Comparison of ENCODE assay signal across 21 cellular contexts in genomic region chr13:39822437-39822836, GRCh38.
"Had no signal": no experiment of that assay in that cellular context is flagged by ENCODE, and none has a peak within 500 bp of the region (broad histone marks: within the 10 kb centered on the region; RNA-seq: fewer than 3 reads in every experiment).

No MANE protein-coding gene starts in this region.

- ATAC-seq: left cardiac atrium, psoas muscle, right cardiac atrium had no signal

- DNase-seq: activated CD4-positive, alpha-beta T cell treated with anti-CD3 and anti-CD28 coated beads, Interleukin-2, amount 10 ng/mL, durations not matched to agents 7 days and 5 days; activated CD8-positive, alpha-beta memory T cell treated with anti-CD3 and anti-CD28 coated beads for 24 hours; activated CD8-positive, alpha-beta memory T cell treated with anti-CD3 and anti-CD28 coated beads, Interleukin-2, amount 50 U/mL, for 48 hours; adrenal gland; dermis blood vessel endothelial cell; effector memory CD4-positive, alpha-beta T cell; foreskin fibroblast; left cardiac atrium; mesendoderm; ovary; psoas muscle; right cardiac atrium; small intestine; stimulated activated CD4-positive, alpha-beta T cell treated with anti-CD3 and anti-CD28 coated beads, Interleukin-15, amount 100 ng/mL, for 24 hours; stimulated activated CD4-positive, alpha-beta T cell treated with anti-CD3 and anti-CD28 coated beads, Interleukin-2, amount 100 ng/mL, for 48 hours; stomach; T-helper 17 cell; trophoblast cell had no signal

- H3K9me3 Mint-ChIP-seq: naive thymus-derived CD8-positive, alpha-beta T cell had no signal

- H3K9me3 ChIP-seq: adrenal gland, ovary, psoas muscle, stomach, vagina had no signal

- H3K36me3 Mint-ChIP-seq: naive thymus-derived CD8-positive, alpha-beta T cell had no signal

- H3K36me3 ChIP-seq: adrenal gland, ovary, stomach, vagina had no signal

- H3K4me3 ChIP-seq: adrenal gland, ovary, psoas muscle, stomach, vagina had no signal

- H3K27me3 ChIP-seq: adrenal gland, ovary, stomach, vagina had no signal

- H3K27me3 Mint-ChIP-seq: activated CD4-positive, alpha-beta T cell treated with anti-CD3 and anti-CD28 coated beads, Interleukin-2, amount 10 ng/mL, durations not matched to agents 7 days and 5 days; naive thymus-derived CD8-positive, alpha-beta T cell had no signal

- H3K27ac Mint-ChIP-seq: T-helper 17 cell had no signal

- H3K27ac ChIP-seq: adrenal gland, epithelial cell of prostate, psoas muscle, stomach, vagina had no signal

- H3K4me1 ChIP-seq: adrenal gland, psoas muscle, stomach, vagina had no signal
